ENCODE assay signal across 16 cellular contexts in the genomic region with DNA sequence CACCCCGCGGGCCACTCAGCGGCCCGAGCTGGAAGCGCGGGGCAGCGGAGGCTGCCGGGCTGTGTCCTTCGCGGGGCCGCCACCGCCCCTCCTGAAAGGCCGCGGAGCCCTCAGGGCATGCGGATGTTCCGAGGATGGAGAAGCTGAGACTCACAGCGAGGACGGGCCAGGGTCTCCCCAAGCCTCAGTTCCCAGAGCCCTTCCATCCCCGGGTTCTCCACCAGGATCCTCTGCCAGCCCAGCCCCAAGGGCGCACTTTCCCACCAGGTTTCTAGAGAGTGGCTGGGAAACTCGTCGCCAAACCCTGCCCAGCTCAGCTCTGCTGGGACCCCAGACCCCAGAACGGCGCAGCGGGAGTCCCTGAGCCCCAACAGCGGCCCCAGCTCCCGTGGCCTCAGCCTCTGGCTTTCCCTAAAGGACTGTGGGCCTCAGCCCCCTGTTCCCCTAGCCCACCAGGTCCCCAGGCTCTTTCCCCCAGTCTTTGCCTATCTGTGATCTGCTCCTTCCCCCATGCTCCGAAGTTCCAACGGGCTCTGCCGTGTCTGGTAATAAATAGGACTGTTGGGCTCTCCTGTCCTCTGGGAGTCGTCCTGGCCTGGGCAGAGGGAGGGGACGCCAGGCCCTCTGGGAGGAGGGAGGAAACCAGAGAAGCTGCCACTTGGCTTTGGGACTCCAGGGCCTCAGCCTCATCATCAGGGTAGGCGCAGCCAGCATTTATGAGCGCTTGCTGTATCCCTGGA. TPM values are rescaled to one million over a fixed set of nuclear protein-coding genes. Genes with fewer than 3 reads are reported as not detected.
A peak's percentile ranks its signal among the peaks of the same experiment; 100 is the strongest.
DNase-seq lines count a peak whose midpoint lies in the region; ATAC-seq and TF ChIP-seq lines count a peak whose summit lies in the region.
"Had no signal": no experiment of that assay in that cellular context is flagged by ENCODE, and none has a peak within 500 bp of the region (broad histone marks: within the 10 kb centered on the region; RNA-seq: fewer than 3 reads in every experiment).

No MANE protein-coding gene starts in this region.

- peaks cover 19% of the 10 kb centered on the region for H3K4me1 ChIP-seq in A673 (ENCODE audit: insufficient read depth, low read length, poor library complexity, severe bottlenecking)
- H3K4me1 ChIP-seq in ascending aorta, result no peaks in the 10 kb centered on the region
- H3K4me1 ChIP-seq in body of pancreas, result peaks cover 5% of the 10 kb centered on the region

- TF ChIP-seq CTCF in A673 (conservative IDR thresholded peaks at IDR 0.05; ENCODE audit: low read depth, low read length), result no peak
- no peak for TF ChIP-seq CTCF in ascending aorta (IDR thresholded peaks at IDR 0.05)
- no peak for TF ChIP-seq CTCF in body of pancreas (IDR thresholded peaks at IDR 0.05)

- BruUV-seq in A673 (replicated peaks; lab: Mats Ljungman, UMichigan), result no TSS peak

- no peak for DNase-seq in A673 (ENCODE audit: low spot score)
- DNase-seq in H7, result no peak
- no peak for DNase-seq in ascending aorta (ENCODE audit: low spot score in 2 of 2)
- DNase-seq in left kidney (ENCODE audit: low read depth, low spot score), result peak; percentile 58
- DNase-seq in KBM-7, result no peak
- DNase-seq in sciatic nerve (ENCODE audit: low spot score), result no peak
- DNase-seq in body of pancreas, result no peak
- DNase-seq: activated CD8-positive, alpha-beta T cell treated with anti-CD3 and anti-CD28 coated beads, Interleukin-2, amount 10 ng/mL, durations not matched to agents 7 days and 5 days; activated naive CD4-positive, alpha-beta T cell; NCI-H1694; Peyer's patch had no signal

- H3K27ac ChIP-seq in A673 (ENCODE audit: low read depth, low read length, poor library complexity, severe bottlenecking) (no peak overlapping the region), ascending aorta (no peak overlapping the region), body of pancreas (no peak overlapping the region)
- H3K27ac ChIP-seq: Peyer's patch had no signal

- TF ChIP-seq POLR2A in body of pancreas (IDR thresholded peaks at IDR 0.05), result no peak

- H3K27me3 ChIP-seq in A673 (replicated peaks; ENCODE audit: insufficient read depth, low read depth, low read length, poor library complexity) (no peaks in the 10 kb centered on the region), H7 (ENCODE audit: control insufficient read depth, insufficient read depth, low read length) (peaks cover 38% of the 10 kb centered on the region), ascending aorta (no peaks in the 10 kb centered on the region), body of pancreas (peaks cover 0 to 8% of the 10 kb centered on the region in 2 donors)

- in situ Hi-C loops in KBM-7 (cut with MboI; ENCODE audit: low pct_unique_long_range_greater_than_20kb, low sequenced_read_pairs), result no loop called here

- WGBS in body of pancreas, 2 donors, result 20 to 23% methylated on average over 3 to 30 of the region's 34 CpGs

- H3K9me3 ChIP-seq in A673 (ENCODE audit: low read depth, low read length, poor library complexity, severe bottlenecking), result no peaks in the 10 kb centered on the region
- H3K9me3 ChIP-seq in ascending aorta, result no peaks in the 10 kb centered on the region
- no peaks in the 10 kb centered on the region for H3K9me3 ChIP-seq in body of pancreas
- H3K9me3 ChIP-seq: Peyer's patch had no signal

- CTCF ChIA-PET in A673 (lab: Charles Lee), result no interaction called here

- POLR2A ChIA-PET in A673 (lab: Charles Lee; ENCODE audit: low non-redundant PET), result no interaction called here

- ATAC-seq in GM18868 (IDR thresholded peaks at IDR 0.05; ENCODE audit: unreplicated experiment) (no peak), sciatic nerve (no peak), body of pancreas (no peak)
- ATAC-seq: activated CD8-positive, alpha-beta T cell treated with anti-CD3 and anti-CD28 coated beads, Interleukin-2, amount 10 ng/mL, durations not matched to agents 7 days and 5 days; stimulated activated memory B cell treated with anti-CD40 and anti-IgM and Interleukin-4, amounts not matched to agents 10 μg/mL and 1 μg/mL and 100 μg/mL, for 72 hours had no signal

- H3K4me3 ChIP-seq in A673 (ENCODE audit: low read depth, low read length, poor library complexity, severe bottlenecking) (peak overlapping the region; percentile 39), H7 (ENCODE audit: insufficient read depth, low read depth, low read length) (peak overlapping the region; percentile 49), ascending aorta (peak overlapping the region; percentile 30 to 35), body of pancreas (no peak overlapping the region)

- intact Hi-C loops in A673 (cut with micrococcal nuclease; ENCODE audit: unreplicated experiment) (no loop called here), ascending aorta (cut with DNase I) (no loop called here), sciatic nerve (cut with DNase I) (no loop called here), body of pancreas (cut with DNase I) (no loop called here)

- H3K36me3 ChIP-seq in A673 (ENCODE audit: insufficient read depth, low read length, poor library complexity, severe bottlenecking), result no peaks in the 10 kb centered on the region
- H3K36me3 ChIP-seq in H7 (replicated peaks; ENCODE audit: control insufficient read depth, insufficient read depth, low read length), result no peaks in the 10 kb centered on the region
- H3K36me3 ChIP-seq in ascending aorta, result no peaks in the 10 kb centered on the region
- no peaks in the 10 kb centered on the region for H3K36me3 ChIP-seq in body of pancreas (replicated peaks in 1 of 2; ENCODE audit: insufficient read depth in 1 of 2, low read depth in 2 of 2)
- H3K36me3 ChIP-seq: Peyer's patch had no signal

RNA-seq across cellular contexts. Expression of gene ADGRD2, which starts 27.9 kb away (rescaled TPM):
- total RNA-seq in A673 (2021) (not detected in 2 replicates), ascending aorta (not detected), sciatic nerve (not detected), body of pancreas (not detected)
- not detected in 2 replicates for total RNA-seq in H7 (2014; rRNA removed; shearing (Covaris generic))
- total RNA-seq: activated CD8-positive, alpha-beta T cell treated with anti-CD3 and anti-CD28 coated beads, Interleukin-2, amount 10 ng/mL, durations not matched to agents 7 days and 5 days; HT1080; kidney epithelial cell; osteoblast; Peyer's patch had no signal

RNA-seq across cellular contexts. Expression of gene NR5A1, which starts 29.0 kb away (rescaled TPM):
- not detected in 2 replicates for total RNA-seq in A673 (2021)
- 0.30 and 0.73 TPM in 2 replicates for total RNA-seq in H7 (2014; rRNA removed; shearing (Covaris generic))
- 0.96 TPM for total RNA-seq in ascending aorta
- not detected for total RNA-seq in sciatic nerve
- not detected for total RNA-seq in body of pancreas
- total RNA-seq: activated CD8-positive, alpha-beta T cell treated with anti-CD3 and anti-CD28 coated beads, Interleukin-2, amount 10 ng/mL, durations not matched to agents 7 days and 5 days; HT1080; kidney epithelial cell; osteoblast had no signal

Comparison
In these comparisons a context has a peak if more than half of its experiments do, and no peak if none do; other contexts are left out.
1. H3K4me3 ChIP-seq: peak in A673 (single experiment), H7 (single experiment) and ascending aorta (2 of 2); none in body of pancreas (0 of 2).